Comparison of ENCODE assay signal across 1 cellular context in the genomic region with DNA sequence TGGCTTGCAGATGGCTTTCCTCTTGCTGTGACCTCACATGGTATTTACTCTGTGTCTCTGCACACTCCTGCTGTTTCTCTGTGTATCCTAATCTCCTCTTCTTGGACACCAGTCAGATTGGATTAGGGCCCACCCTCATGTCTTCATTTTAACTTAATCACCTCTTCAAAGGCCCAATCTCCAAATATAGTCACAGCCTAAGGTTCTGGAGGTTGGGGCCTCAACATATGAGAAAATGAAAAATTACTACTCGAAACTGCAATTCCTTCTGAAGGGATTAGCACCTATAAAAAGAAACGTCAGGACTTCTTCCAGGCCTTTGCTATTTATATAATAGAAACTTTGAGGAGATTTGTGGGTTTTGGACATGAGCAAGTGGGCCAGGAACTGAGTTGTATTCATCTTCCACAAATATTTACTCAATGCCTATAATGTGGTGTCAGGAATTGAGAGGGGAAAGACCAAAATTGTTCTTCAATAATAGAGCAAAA.
TF ChIP-seq lines count a peak whose summit lies in the region.

No MANE protein-coding gene starts in this region.

TF ChIP-seq in HepG2, 621 proteins besides CTCF, POLR2A, EP300 and RAD21 (continued from another document):
- TF ChIP-seq FOXA3 (CRISPR knock-in tag; IDR thresholded peaks at IDR 0.05) = 0 out of 2 replicates have a peak, but pooled peaks have one; percentile 6
- TF ChIP-seq ZNF552 (CRISPR knock-in tag; IDR thresholded peaks at IDR 0.05; ENCODE audit: borderline replicate concordance) = no peak
TF ChIP-seq in HepG2: peak in this region for 2.
